Comparison of ENCODE assay signal across 8 cellular contexts in genomic region chr15:66388057-66388363, GRCh38. TPM values are rescaled to one million over a fixed set of nuclear protein-coding genes. Genes with fewer than 3 reads are reported as not detected.
A peak's percentile ranks its signal among the peaks of the same experiment; 100 is the strongest.
DNase-seq lines count a peak whose midpoint lies in the region; ATAC-seq and TF ChIP-seq lines count a peak whose summit lies in the region.

No MANE protein-coding gene starts in this region.

- H3K9ac ChIP-seq in BLaER1 (peak overlapping the region; percentile 84), duodenal mucosa (ENCODE audit: low read depth in 1 of 2, low read length in 2 of 2) (peak overlapping the region; percentile 67 to 71)

- peaks cover 24% of the 10 kb centered on the region for H3K36me3 Mint-ChIP-seq in nephron progenitor cell (ENCODE audit: low read depth)

- TF ChIP-seq CTCF in nephron progenitor cell (IDR thresholded peaks at IDR 0.05) = peak; percentile 4

- H3K27ac ChIP-seq in BLaER1 = 0 out of 2 replicates have a peak overlapping the region, but pooled peaks have one; percentile 85
- H3K27ac ChIP-seq in duodenal mucosa (ENCODE audit: low read depth, low read length) = no peak overlapping the region

- H3K9me3 Mint-ChIP-seq in nephron progenitor cell = peaks cover 3% of the 10 kb centered on the region

- peaks cover 57% of the 10 kb centered on the region for H4K20me1 ChIP-seq in BLaER1

- peak overlapping the region; percentile 41 for H3K27ac Mint-ChIP-seq in nephron progenitor cell

- peak overlapping the region; percentile 95 for H3K4me2 ChIP-seq in BLaER1

- no peak for ATAC-seq in GM18867 (IDR thresholded peaks at IDR 0.05; ENCODE audit: unreplicated experiment)
- ATAC-seq in HG03095 (IDR thresholded peaks at IDR 0.05; ENCODE audit: unreplicated experiment) = no peak
- no peak for ATAC-seq in GM19452 (IDR thresholded peaks at IDR 0.05; ENCODE audit: unreplicated experiment)

- H3K27me3 ChIP-seq in BLaER1 (no peaks in the 10 kb centered on the region), MG63 (no peaks in the 10 kb centered on the region), duodenal mucosa (ENCODE audit: control insufficient read depth in 1 of 2, insufficient read depth in 2 of 2, low read length in 2 of 2) (no peaks in the 10 kb centered on the region)

- peaks cover 2% of the 10 kb centered on the region for H3K36me3 ChIP-seq in BLaER1
- H3K36me3 ChIP-seq in MG63 = peaks cover 33% of the 10 kb centered on the region
- H3K36me3 ChIP-seq in duodenal mucosa (ENCODE audit: control insufficient read depth in 1 of 2, insufficient read depth in 2 of 2, low read length in 2 of 2) = peaks cover 0 to 3% of the 10 kb centered on the region in 2 donors

- peaks cover 54% of the 10 kb centered on the region for H3K4me1 ChIP-seq in BLaER1
- peaks cover 21 to 23% of the 10 kb centered on the region in 2 donors for H3K4me1 ChIP-seq in duodenal mucosa (ENCODE audit: control insufficient read depth in 1 of 2, insufficient read depth in 2 of 2, low read length in 2 of 2)

- H3K4me1 Mint-ChIP-seq in nephron progenitor cell = peaks cover 45% of the 10 kb centered on the region

- DNase-seq in MG63 = no peak
- DNase-seq in nephron progenitor cell = no peak
- no peak for DNase-seq in activated gamma-delta T cell (lab: John Stamatoyannopoulos, UW)

- no peaks in the 10 kb centered on the region for H3K9me3 ChIP-seq in BLaER1
- no peaks in the 10 kb centered on the region for H3K9me3 ChIP-seq in MG63
- H3K9me3 ChIP-seq in duodenal mucosa (ENCODE audit: control insufficient read depth in 1 of 2, low read length in 2 of 2) = no peaks in the 10 kb centered on the region

- H3K4me3 ChIP-seq in BLaER1 (peak overlapping the region; percentile 91), MG63 (peak overlapping the region; percentile 67), duodenal mucosa (ENCODE audit: low read depth in 1 of 2, low read length in 2 of 2) (peak overlapping the region; percentile 74 to 89)

- peak overlapping the region; percentile 96 for H3K4me3 Mint-ChIP-seq in nephron progenitor cell

- no peaks in the 10 kb centered on the region for H3K27me3 Mint-ChIP-seq in nephron progenitor cell (ENCODE audit: low read depth, poor library complexity)

RNA-seq across cellular contexts. Expression of gene MAP2K1, which starts 1.3 kb away (rescaled TPM):
- total RNA-seq in MG63 (2014; rRNA removed; shearing (Covaris generic); ENCODE audit: low replicate concordance) = 14.4 and 20.0 TPM in 2 replicates

RNA-seq across cellular contexts. Expression of gene TIPIN, which starts 31.5 kb away (rescaled TPM):
- 37.9 and 66.5 TPM in 2 replicates for total RNA-seq in MG63 (2014; rRNA removed; shearing (Covaris generic); ENCODE audit: low replicate concordance)
